ENCODE assay signal across 8 cellular contexts in genomic region chr1:16072616-16073484, GRCh38. TPM values are rescaled to one million over a fixed set of nuclear protein-coding genes. Genes with fewer than 3 reads are reported as not detected.
DNase-seq lines count a peak whose midpoint lies in the region; TF ChIP-seq lines count a peak whose summit lies in the region.

No MANE protein-coding gene starts in this region.

- no peaks in the 10 kb centered on the region for H3K27me3 Mint-ChIP-seq in osteocyte (ENCODE audit: unreplicated experiment)
- peaks cover 38% of the 10 kb centered on the region for H3K27me3 Mint-ChIP-seq in T-helper 2 cell treated with Interferon-gamma antibody and Interleukin-4, amounts not matched to agents 5 μg/mL and 100 μg/mL, for 36 hours (ENCODE audit: low read depth)

- no peaks in the 10 kb centered on the region for H3K9me3 Mint-ChIP-seq in osteocyte (ENCODE audit: unreplicated experiment)
- no peaks in the 10 kb centered on the region for H3K9me3 Mint-ChIP-seq in T-helper 2 cell treated with Interferon-gamma antibody and Interleukin-4, amounts not matched to agents 5 μg/mL and 100 μg/mL, for 36 hours

- DNase-seq in D341Med (ENCODE audit: low spot score) (peak; percentile 60), LNCaP clone FGC (ENCODE audit: low read depth) (no peak), choroid plexus epithelial cell (ENCODE audit: low read depth) (no peak), osteocyte (ENCODE audit: extremely low spot score, unreplicated experiment) (no peak), NCI-H1092 (lab: John Stamatoyannopoulos, UW) (no peak), DMS153 treated with DMSO at 0.1 percent for 48 hours (lab: John Stamatoyannopoulos, UW; ENCODE audit: unreplicated experiment) (no peak)
- no peak for DNase-seq in T-helper 2 cell treated with Interferon-gamma antibody and Interleukin-4, amounts not matched to agents 5 μg/mL and 100 μg/mL, for 36 hours (ENCODE audit: low spot score)
- DNase-seq in stimulated activated CD4-positive, alpha-beta T cell treated with anti-CD3 and anti-CD28 coated beads, Interleukin-2, amount 100 ng/mL, for 48 hours = no peak

- H3K36me3 Mint-ChIP-seq in osteocyte (ENCODE audit: unreplicated experiment) = no peaks in the 10 kb centered on the region
- H3K36me3 Mint-ChIP-seq in T-helper 2 cell treated with Interferon-gamma antibody and Interleukin-4, amounts not matched to agents 5 μg/mL and 100 μg/mL, for 36 hours (ENCODE audit: low read depth) = no peaks in the 10 kb centered on the region

- no peak for TF ChIP-seq CTCF in LNCaP clone FGC (IDR thresholded peaks at IDR 0.05; ENCODE audit: control insufficient read depth, extremely low read depth, insufficient read depth)
- TF ChIP-seq CTCF in choroid plexus epithelial cell (conservative IDR thresholded peaks at IDR 0.05; ENCODE audit: low read depth, low read length) = peak; percentile 20
- no peak for TF ChIP-seq CTCF in osteocyte (IDR thresholded peaks at IDR 0.05)

- peak overlapping the region; percentile 29; the same call in 1 of the 2 replicates for H3K4me3 ChIP-seq in LNCaP clone FGC (ENCODE audit: low read depth, low read length)
- H3K4me3 ChIP-seq in choroid plexus epithelial cell (ENCODE audit: low read depth, low read length) = peak overlapping the region; percentile 37

- H3K4me3 Mint-ChIP-seq in osteocyte (ENCODE audit: unreplicated experiment) = peak overlapping the region; percentile 26
- H3K4me3 Mint-ChIP-seq in T-helper 2 cell treated with Interferon-gamma antibody and Interleukin-4, amounts not matched to agents 5 μg/mL and 100 μg/mL, for 36 hours = no peak overlapping the region

- H3K27ac Mint-ChIP-seq in osteocyte (ENCODE audit: unreplicated experiment) = no peak overlapping the region
- H3K27ac Mint-ChIP-seq in T-helper 2 cell treated with Interferon-gamma antibody and Interleukin-4, amounts not matched to agents 5 μg/mL and 100 μg/mL, for 36 hours = no peak overlapping the region

- peaks cover 24% of the 10 kb centered on the region for H3K4me1 Mint-ChIP-seq in osteocyte (ENCODE audit: unreplicated experiment)
- H3K4me1 Mint-ChIP-seq in T-helper 2 cell treated with Interferon-gamma antibody and Interleukin-4, amounts not matched to agents 5 μg/mL and 100 μg/mL, for 36 hours (ENCODE audit: low read depth) = peaks cover 8% of the 10 kb centered on the region

RNA-seq across cellular contexts. Expression of gene FAM131C, which starts 0.6 kb away (rescaled TPM):
- total RNA-seq in osteocyte = 0.73 and 1.2 TPM in 2 replicates

RNA-seq across cellular contexts. Expression of gene CLCNKB, which starts 29.3 kb away (rescaled TPM):
- total RNA-seq in osteocyte = 0.34 TPM in 1 of 2 replicates, not detected in the other

RNA-seq across cellular contexts. Expression of gene CLCNKA, which starts 51.0 kb away (rescaled TPM):
- total RNA-seq in osteocyte = not detected in 2 replicates

RNA-seq across cellular contexts. Expression of gene HSPB7, which starts 55.0 kb away (rescaled TPM):
- 3.4 and 4.2 TPM in 2 replicates for total RNA-seq in osteocyte
